In genomic region chr13:23718916-23719470, GRCh38 we compare ENCODE assay signal across 1 cellular context.
TF ChIP-seq lines count a peak whose summit lies in the region.

No MANE protein-coding gene starts in this region.

TF ChIP-seq in IMR-90, 13 proteins besides CTCF, POLR2A, EP300 and RAD21 (continued from another document):
- no peak for TF ChIP-seq ELK1 (IDR thresholded peaks at IDR 0.05; ENCODE audit: borderline replicate concordance, low read depth, low read length)
- no peak for TF ChIP-seq USF2 (IDR thresholded peaks at IDR 0.05; ENCODE audit: low read depth, low read length)
- TF ChIP-seq NFE2L2 (IDR thresholded peaks at IDR 0.05; ENCODE audit: low read depth, low read length): no peak
- TF ChIP-seq RFX5 (IDR thresholded peaks at IDR 0.05; ENCODE audit: low read depth, low read length): no peak
- TF ChIP-seq MXI1 (IDR thresholded peaks at IDR 0.05; ENCODE audit: borderline replicate concordance, low read depth, low read length): no peak
- TF ChIP-seq MAZ (IDR thresholded peaks at IDR 0.05; ENCODE audit: borderline replicate concordance, low read depth, low read length): no peak
- no peak for TF ChIP-seq RCOR1 (IDR thresholded peaks at IDR 0.05; ENCODE audit: insufficient replicate concordance, low read length)
- no peak for TF ChIP-seq CHD1 (IDR thresholded peaks at IDR 0.05; ENCODE audit: low read depth, low read length)
